Comparison of ENCODE assay signal across 27 cellular contexts in genomic region chr3:80357761-80358160, GRCh38.
A peak's percentile ranks its signal among the peaks of the same experiment; 100 is the strongest.
DNase-seq lines count a peak whose midpoint lies in the region; FAIRE-seq and TF ChIP-seq lines count a peak whose summit lies in the region.
"Had no signal": no experiment of that assay in that cellular context is flagged by ENCODE, and none has a peak within 500 bp of the region (broad histone marks: within the 10 kb centered on the region; RNA-seq: fewer than 3 reads in every experiment).

No MANE protein-coding gene starts in this region.

- BruUV-seq in MCF 10A (replicated peaks; lab: Mats Ljungman, UMichigan) (no TSS peak), mammary epithelial cell (replicated peaks; lab: Mats Ljungman, UMichigan) (no TSS peak)

- H3K27me3 ChIP-seq in mammary epithelial cell (ENCODE audit: insufficient read depth, low read length) (no peaks in the 10 kb centered on the region), bronchial epithelial cell (ENCODE audit: control insufficient read depth, insufficient read depth, low read length) (no peaks in the 10 kb centered on the region), keratinocyte (ENCODE audit: control insufficient read depth, extremely low read depth, insufficient read depth, low read length) (no peaks in the 10 kb centered on the region), uterus (no peaks in the 10 kb centered on the region)
- H3K27me3 ChIP-seq: BLaER1 treated with 17β-estradiol and CSF1 and Interleukin-3, amounts not matched to agents 10 nM and 100 nM had no signal

- H3K4me1 ChIP-seq in mammary epithelial cell (ENCODE audit: insufficient read depth, low read length) (no peaks in the 10 kb centered on the region), keratinocyte (ENCODE audit: control insufficient read depth, extremely low read depth, insufficient read depth, low read length) (peaks cover 9% of the 10 kb centered on the region), uterus (no peaks in the 10 kb centered on the region)
- H3K4me1 ChIP-seq: A549; BLaER1 treated with 17β-estradiol and CSF1 and Interleukin-3, amounts not matched to agents 10 nM and 100 nM; Caco-2 had no signal

- DNase-seq in MCF 10A (ENCODE audit: unreplicated experiment) (peak; percentile 3), mammary epithelial cell (no peak), bronchial epithelial cell (ENCODE audit: low read depth) (peak; percentile 38), epithelial cell of prostate (ENCODE audit: low read depth, low spot score) (peak; percentile 6), keratinocyte (ENCODE audit: low read depth, low spot score) (no peak), NCI-H1105 treated with DMSO at 0.1 percent for 48 hours (lab: John Stamatoyannopoulos, UW) (no peak), uterus (no peak), T-helper 9 cell (no peak)
- DNase-seq: AML-193; Caco-2; Calu3; CD4-positive, alpha-beta T cell; CD8-positive, alpha-beta T cell; DMS 273 treated with DMSO at 0.1 percent for 48 hours; DMS153; DMS53; DMS79; DND-41; EL; GDM1 had no signal

- H3K36me3 Mint-ChIP-seq in MCF 10A (ENCODE audit: insufficient read depth, unreplicated experiment), result no peaks in the 10 kb centered on the region
- H3K36me3 Mint-ChIP-seq: CD8-positive, alpha-beta T cell had no signal

- dilution Hi-C loops in mammary epithelial cell (cut with HindIII; ENCODE audit: low sequenced_read_pairs) (no loop called here), keratinocyte (cut with MboI; ENCODE audit: extremely low pct_ligation_motif_present, low sequenced_read_pairs) (no loop called here)

- no peak for TF ChIP-seq POLR2A in uterus (IDR thresholded peaks at IDR 0.05)

- H2AFZ ChIP-seq in mammary epithelial cell (ENCODE audit: low read depth, low read length) (no peak overlapping the region), keratinocyte (ENCODE audit: control insufficient read depth, low read length) (no peak overlapping the region)

- H4K20me1 ChIP-seq in mammary epithelial cell (ENCODE audit: insufficient read depth, low read length) (no peaks in the 10 kb centered on the region), keratinocyte (ENCODE audit: control insufficient read depth, extremely low read depth, insufficient read depth, low read length) (no peaks in the 10 kb centered on the region)
- H4K20me1 ChIP-seq: BLaER1 treated with 17β-estradiol and CSF1 and Interleukin-3, amounts not matched to agents 10 nM and 100 nM had no signal

- peaks cover 15% of the 10 kb centered on the region for H3K9me3 Mint-ChIP-seq in MCF 10A (ENCODE audit: unreplicated experiment)

- H3K9me1 ChIP-seq in keratinocyte (ENCODE audit: control insufficient read depth, extremely low read depth, insufficient read depth, low read length), result no peaks in the 10 kb centered on the region

- in situ Hi-C loops in mammary epithelial cell (cut with MboI; ENCODE audit: low sequenced_read_pairs in 2 of 2), result no loop called here

- TF ChIP-seq CTCF in MCF 10A (IDR thresholded peaks at IDR 0.05; ENCODE audit: unreplicated experiment), result no peak
- no peak for TF ChIP-seq CTCF in mammary epithelial cell (conservative IDR thresholded peaks at IDR 0.05 in 1 of 2, IDR thresholded peaks at IDR 0.05 in 1 of 2; ENCODE audit: extremely low read depth in 1 of 2, insufficient read depth in 1 of 2, low read depth in 1 of 2, low read length in 2 of 2)
- no peak for TF ChIP-seq CTCF in bronchial epithelial cell (IDR thresholded peaks at IDR 0.05; ENCODE audit: insufficient read depth, low read length, severe bottlenecking)
- TF ChIP-seq CTCF in keratinocyte (optimal IDR thresholded peaks at IDR 0.05 in 1 of 3, IDR thresholded peaks at IDR 0.05 in 1 of 3, conservative IDR thresholded peaks at IDR 0.05 in 1 of 3; ENCODE audit: extremely low read depth in 1 of 3, insufficient read depth in 2 of 3, low read length in 3 of 3), result no peak
- no peak for TF ChIP-seq CTCF in uterus (IDR thresholded peaks at IDR 0.05)

- H3K27me3 Mint-ChIP-seq in MCF 10A (ENCODE audit: insufficient read depth, unreplicated experiment), result peaks cover 89% of the 10 kb centered on the region
- H3K27me3 Mint-ChIP-seq: B cell; CD4-positive, alpha-beta T cell had no signal

- H3K27ac ChIP-seq in mammary epithelial cell (ENCODE audit: insufficient read depth, low read depth, low read length) (no peak overlapping the region), epithelial cell of prostate (no peak overlapping the region), keratinocyte (ENCODE audit: control insufficient read depth, insufficient read depth, low read length) (no peak overlapping the region), uterus (no peak overlapping the region)
- H3K27ac ChIP-seq: 22Rv1; A549; BLaER1 treated with 17β-estradiol and CSF1 and Interleukin-3, amounts not matched to agents 10 nM and 100 nM; C4-2B had no signal

- H3K79me2 ChIP-seq in mammary epithelial cell (ENCODE audit: insufficient read depth, low read length) (no peaks in the 10 kb centered on the region), keratinocyte (ENCODE audit: control insufficient read depth, insufficient read depth, low read length) (no peaks in the 10 kb centered on the region)

- H3K27ac Mint-ChIP-seq in MCF 10A (ENCODE audit: low read depth, unreplicated experiment), result no peak overlapping the region
- H3K27ac Mint-ChIP-seq: B cell; CD4-positive, alpha-beta T cell; CD8-positive, alpha-beta T cell had no signal

- no peaks in the 10 kb centered on the region for H3K36me3 ChIP-seq in mammary epithelial cell (ENCODE audit: insufficient read depth, low read length)
- H3K36me3 ChIP-seq in bronchial epithelial cell (ENCODE audit: control insufficient read depth, insufficient read depth, low read length), result no peaks in the 10 kb centered on the region
- no peaks in the 10 kb centered on the region for H3K36me3 ChIP-seq in keratinocyte (ENCODE audit: control insufficient read depth in 2 of 2, extremely low read depth in 1 of 2, insufficient read depth in 2 of 2, low read length in 2 of 2)
- H3K36me3 ChIP-seq in uterus, result no peaks in the 10 kb centered on the region
- H3K36me3 ChIP-seq: BLaER1 treated with 17β-estradiol and CSF1 and Interleukin-3, amounts not matched to agents 10 nM and 100 nM had no signal

- H3K4me2 ChIP-seq in mammary epithelial cell (ENCODE audit: insufficient read depth, low read depth, low read length) (no peak overlapping the region), keratinocyte (ENCODE audit: control insufficient read depth, extremely low read depth, insufficient read depth, low read depth, low read length) (peak overlapping the region; percentile 38)
- H3K4me2 ChIP-seq: A549; BLaER1 treated with 17β-estradiol and CSF1 and Interleukin-3, amounts not matched to agents 10 nM and 100 nM had no signal

- no peak overlapping the region for H3K9ac ChIP-seq in mammary epithelial cell (ENCODE audit: insufficient read depth, low read length)
- no peak overlapping the region for H3K9ac ChIP-seq in keratinocyte (ENCODE audit: control insufficient read depth, extremely low read depth, insufficient read depth, low read length)
- H3K9ac ChIP-seq: BLaER1 treated with 17β-estradiol and CSF1 and Interleukin-3, amounts not matched to agents 10 nM and 100 nM had no signal

- intact Hi-C loops in MCF 10A (cut with micrococcal nuclease) (no loop called here), mammary epithelial cell (cut with micrococcal nuclease) (no loop called here), uterus (cut with DNase I; ENCODE audit: low total_unique reads) (no loop called here)

- CTCF ChIA-PET in MCF 10A (lab: Yijun Ruan, JAX) (no interaction called here), mammary epithelial cell (lab: Charles Lee; ENCODE audit: low non-redundant PET) (no interaction called here)

- no peak overlapping the region for H3K4me3 ChIP-seq in mammary epithelial cell (replicated peaks in 1 of 3; ENCODE audit: insufficient read depth in 1 of 3, low read depth in 2 of 3, low read length in 3 of 3)
- no peak overlapping the region for H3K4me3 ChIP-seq in bronchial epithelial cell (ENCODE audit: low read depth, low read length)
- no peak overlapping the region for H3K4me3 ChIP-seq in keratinocyte (ENCODE audit: control insufficient read depth in 2 of 3, extremely low read depth in 1 of 3, insufficient read depth in 2 of 3, low read depth in 1 of 3, low read length in 3 of 3)
- H3K4me3 ChIP-seq in uterus, result no peak overlapping the region
- H3K4me3 ChIP-seq: A549; BLaER1 treated with 17β-estradiol and CSF1 and Interleukin-3, amounts not matched to agents 10 nM and 100 nM had no signal

- H3K9me3 ChIP-seq in mammary epithelial cell (replicated peaks; ENCODE audit: insufficient read depth, low read length) (no peaks in the 10 kb centered on the region), keratinocyte (ENCODE audit: control insufficient read depth, low read depth, low read length) (no peaks in the 10 kb centered on the region), uterus (no peaks in the 10 kb centered on the region)
- H3K9me3 ChIP-seq: A549; BLaER1 treated with 17β-estradiol and CSF1 and Interleukin-3, amounts not matched to agents 10 nM and 100 nM; Caco-2 had no signal

- POLR2A ChIA-PET in MCF 10A (lab: Yijun Ruan, JAX), result no interaction called here

- H3K4me1 Mint-ChIP-seq in MCF 10A (ENCODE audit: insufficient read depth, unreplicated experiment), result peaks cover 5% of the 10 kb centered on the region
- H3K4me1 Mint-ChIP-seq: B cell had no signal

- no peak overlapping the region for H3K4me3 Mint-ChIP-seq in MCF 10A (ENCODE audit: unreplicated experiment)
- H3K4me3 Mint-ChIP-seq: B cell; CD4-positive, alpha-beta T cell; CD8-positive, alpha-beta T cell had no signal

- FAIRE-seq in bronchial epithelial cell (lab: Jason Lieb, UNC) (no peak), keratinocyte (lab: Jason Lieb, UNC) (peak; percentile 78)
- FAIRE-seq: A549, GM12891, GM19239 had no signal

Comparison
In these comparisons a context has a peak if more than half of its experiments do, and no peak if none do; other contexts are left out.
1. DNase-seq: peak in MCF 10A (single experiment), bronchial epithelial cell (single experiment) and epithelial cell of prostate (single experiment); none in mammary epithelial cell (single experiment), keratinocyte (single experiment), NCI-H1105 treated with DMSO at 0.1 percent for 48 hours (single experiment), uterus (0 of 2) and T-helper 9 cell (single experiment).